Comparison of ENCODE assay signal across 8 cellular contexts in the genomic region with DNA sequence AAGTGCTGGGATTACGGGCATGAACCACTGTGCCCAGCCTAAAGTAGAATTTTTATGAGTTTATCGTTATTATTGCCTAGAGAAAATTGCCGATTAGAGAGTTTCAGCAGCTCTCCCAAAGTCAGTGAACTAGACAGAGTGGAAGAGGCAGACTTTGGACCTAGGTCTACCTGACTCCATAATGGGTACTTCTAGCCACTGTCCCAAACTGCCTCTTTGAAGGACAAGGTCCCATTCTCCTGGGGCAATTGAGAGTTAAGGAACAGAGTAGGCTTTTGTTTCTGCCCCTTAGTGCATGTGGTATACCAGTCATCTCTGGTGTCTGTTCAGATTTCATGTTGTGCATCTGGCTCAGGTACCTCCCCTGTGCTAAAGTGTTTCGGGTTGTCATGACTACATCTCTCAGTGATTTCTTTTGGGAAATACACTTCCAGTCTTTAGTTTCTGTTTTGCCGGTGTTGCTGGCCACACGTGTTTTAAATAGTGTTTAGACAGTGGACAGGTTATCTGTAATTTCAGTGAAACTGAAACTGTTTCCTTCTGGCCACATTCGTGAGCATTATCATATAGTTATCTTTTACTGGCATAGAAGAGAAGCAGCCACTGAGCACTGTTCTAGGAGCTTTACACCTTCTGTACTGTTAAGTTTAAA. TPM values are rescaled to one million over a fixed set of nuclear protein-coding genes. Genes with fewer than 3 reads are reported as not detected.
DNase-seq lines count a peak whose midpoint lies in the region; ATAC-seq and TF ChIP-seq lines count a peak whose summit lies in the region.

No MANE protein-coding gene starts in this region.

- H3K4me3 ChIP-seq in KMS-11 (IDR thresholded peaks at IDR 0.05; ENCODE audit: insufficient read depth, low read depth, low read length) (no peak overlapping the region), gastroesophageal sphincter (no peak overlapping the region)

- no peaks in the 10 kb centered on the region for H3K79me2 ChIP-seq in KMS-11 (ENCODE audit: insufficient read depth, low read depth)

- no peaks in the 10 kb centered on the region for H4K20me1 ChIP-seq in KMS-11 (ENCODE audit: insufficient read depth)

- intact Hi-C loops in head of caudate nucleus (cut with DNase I): no loop called here

- peak; percentile 88 for ATAC-seq in GM18499 (IDR thresholded peaks at IDR 0.05; ENCODE audit: insufficient read depth, unreplicated experiment)
- peak; percentile 89 for ATAC-seq in GM21576 (IDR thresholded peaks at IDR 0.05; ENCODE audit: unreplicated experiment)
- peak; percentile 34 for ATAC-seq in gastroesophageal sphincter

- peak overlapping the region; percentile 76 for H3K27ac ChIP-seq in KMS-11
- H3K27ac ChIP-seq in gastroesophageal sphincter: no peak overlapping the region

- no peak for TF ChIP-seq EP300 in gastroesophageal sphincter (IDR thresholded peaks at IDR 0.05)

- no peak for TF ChIP-seq CTCF in KMS-11 (conservative IDR thresholded peaks at IDR 0.05; ENCODE audit: low read depth, low read length)
- TF ChIP-seq CTCF in gastroesophageal sphincter (IDR thresholded peaks at IDR 0.05): no peak

- H3K4me2 ChIP-seq in KMS-11: peak overlapping the region; percentile 74

- DNase-seq in SKM-1 (lab: John Stamatoyannopoulos, UW; ENCODE audit: unreplicated experiment) (no peak), head of caudate nucleus (no peak)
- DNase-seq in activated naive CD4-positive, alpha-beta T cell treated with Interleukin-2 at 50 U/mL for 16 hours: no peak
- no peak for DNase-seq in activated naive CD4-positive, alpha-beta T cell treated with anti-CD3 and anti-CD28 coated beads, Interleukin-2, amount 50 U/mL, for 16 hours

- H3K36me3 ChIP-seq in KMS-11 (ENCODE audit: insufficient read depth) (no peaks in the 10 kb centered on the region), gastroesophageal sphincter (no peaks in the 10 kb centered on the region)

- peak overlapping the region; percentile 40 for H3K9ac ChIP-seq in KMS-11

- H3K27me3 ChIP-seq in KMS-11 (ENCODE audit: insufficient read depth, low read depth): no peaks in the 10 kb centered on the region
- no peaks in the 10 kb centered on the region for H3K27me3 ChIP-seq in gastroesophageal sphincter

- WGBS in gastroesophageal sphincter (ENCODE audit: low coverage in 1 of 2), 2 donors: 43 to 45% methylated on average over 5 to 7 of the region's 7 CpGs

- no peaks in the 10 kb centered on the region for H3K9me3 ChIP-seq in gastroesophageal sphincter

- H2AFZ ChIP-seq in KMS-11 (ENCODE audit: low read depth): peak overlapping the region; percentile 47; the same call in 1 of the 2 replicates

- TF ChIP-seq POLR2A in gastroesophageal sphincter (IDR thresholded peaks at IDR 0.05): no peak

- H3K4me1 ChIP-seq in KMS-11 (ENCODE audit: low read depth, poor library complexity, severe bottlenecking) (peaks cover 31% of the 10 kb centered on the region), gastroesophageal sphincter (peaks cover 0 to 6% (median 0%) of the 10 kb centered on the region in 3 donors)

RNA-seq across cellular contexts. Expression of a gene that starts 4.7 kb away (rescaled TPM):
- total RNA-seq in gastroesophageal sphincter: 1 to 10 TPM in 1 of 4 donors, under 1 TPM in 3; 0.16 to 1.6 (median 0.63) TPM

RNA-seq across cellular contexts. Expression of a gene that starts 52.5 kb away (rescaled TPM):
- total RNA-seq in gastroesophageal sphincter: 10 to 100 TPM in 3 of 4 donors, 1 to 10 TPM in 1; 9.8 to 88.6 (median 50.3) TPM

Comparison
In these comparisons a context has a peak if more than half of its experiments do, and no peak if none do; other contexts are left out.
1. ATAC-seq: peak in every context shown above with its lines; median percentile 89 in GM21576; 88 in GM18499; 34 in gastroesophageal sphincter.